Comparison of ENCODE assay signal across 8 cellular contexts in the genomic region with DNA sequence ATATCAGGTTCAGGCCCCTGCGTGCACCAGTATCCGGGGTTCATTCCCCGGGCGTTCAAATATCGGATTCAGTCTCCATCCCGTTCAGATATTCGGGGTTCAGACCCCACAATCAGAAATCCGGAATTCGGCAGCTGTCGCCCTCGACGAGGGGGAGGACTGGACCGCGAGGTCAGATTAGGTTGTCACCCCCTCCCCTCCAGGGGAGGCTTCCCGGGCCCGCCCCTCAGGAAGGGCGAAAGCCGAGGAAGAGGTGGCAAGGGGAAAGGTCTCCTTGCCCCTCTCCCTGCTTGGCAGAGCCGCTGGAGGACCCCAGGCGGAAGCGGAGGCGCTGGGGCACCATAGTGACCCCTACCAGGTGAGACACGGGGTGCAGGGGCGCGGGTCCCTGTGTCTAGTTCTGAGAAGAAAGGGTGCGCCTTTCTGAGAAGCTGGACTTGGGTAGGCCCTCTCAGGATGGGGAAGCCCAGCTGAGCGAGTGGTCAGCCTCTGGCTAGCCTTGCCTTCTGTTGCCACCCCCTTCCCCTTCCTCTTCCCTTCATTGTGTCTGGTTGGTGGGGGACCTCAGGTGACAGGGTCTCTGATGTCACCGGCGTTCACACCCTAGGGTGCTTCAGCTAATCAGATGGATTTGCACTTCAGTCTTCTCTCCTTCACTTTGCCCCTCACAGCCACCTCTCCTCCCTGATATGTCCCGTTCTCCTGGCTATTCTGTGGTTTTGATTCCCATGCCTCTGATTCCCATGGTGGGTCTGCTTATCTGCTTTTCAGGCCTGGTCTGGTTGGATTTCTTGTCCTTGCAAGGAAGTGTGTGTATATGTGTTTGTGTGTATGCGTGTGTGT. TPM values are rescaled to one million over a fixed set of nuclear protein-coding genes. Genes with fewer than 3 reads are reported as not detected.
DNase-seq lines count a peak whose midpoint lies in the region; ATAC-seq, FAIRE-seq and TF ChIP-seq lines count a peak whose summit lies in the region.

No MANE protein-coding gene starts in this region.

- no peak for ATAC-seq in GM21717 (IDR thresholded peaks at IDR 0.05; ENCODE audit: unreplicated experiment)

- no peak for FAIRE-seq in D721Med (lab: Jason Lieb, UNC)

- peak overlapping the region; percentile 91 for H3K4me3 ChIP-seq in Jurkat, Clone E6-1 (ENCODE audit: low read length)
- H3K4me3 ChIP-seq in astrocyte of the cerebellum (ENCODE audit: low read depth, low read length), result peak overlapping the region; percentile 81
- H3K4me3 ChIP-seq in skin epidermis, result peak overlapping the region; percentile 62 to 95 (median 83)

- in situ Hi-C loops in astrocyte of the cerebellum (cut with HindIII; ENCODE audit: low sequenced_read_pairs), result no loop called here

- no peak for TF ChIP-seq CTCF in D721Med (IDR thresholded peaks at IDR 0.05; ENCODE audit: insufficient read depth, missing control alignments)
- TF ChIP-seq CTCF in astrocyte of the cerebellum (IDR thresholded peaks at IDR 0.05; ENCODE audit: low read depth, low read length, missing control alignments), result no peak

- DNase-seq in D721Med (ENCODE audit: insufficient read length, low spot score) (peak; percentile 24), astrocyte of the cerebellum (ENCODE audit: low read depth) (no peak), iPS-NIHi11 (ENCODE audit: low spot score) (peak; percentile 63), putamen (ENCODE audit: low spot score) (no peak), ureter (ENCODE audit: low spot score) (no peak)
- no peak for DNase-seq in Jurkat, Clone E6-1 (ENCODE audit: low read depth, low spot score)

- peak overlapping the region; percentile 15 to 98 (median 93) for H3K27ac ChIP-seq in skin epidermis

RNA-seq across cellular contexts. Expression of a gene that starts 0.8 kb away (rescaled TPM):
- polyA plus RNA-seq in Jurkat, Clone E6-1 (2012; ENCODE audit: insufficient read depth, insufficient read length), result 33.2 TPM
- 45.1 TPM for total RNA-seq in ureter

RNA-seq across cellular contexts. Expression of a gene that starts 12.6 kb away (rescaled TPM):
- polyA plus RNA-seq in Jurkat, Clone E6-1 (2012; ENCODE audit: insufficient read depth, insufficient read length), result 159 TPM
- total RNA-seq in ureter, result 131 TPM

RNA-seq across cellular contexts. Expression of a gene that starts 20.9 kb away (rescaled TPM):
- 80.4 TPM for polyA plus RNA-seq in Jurkat, Clone E6-1 (2012; ENCODE audit: insufficient read depth, insufficient read length)
- total RNA-seq in ureter, result 11.2 TPM

RNA-seq across cellular contexts. Expression of a gene that starts 21.5 kb away (rescaled TPM):
- 128 TPM for polyA plus RNA-seq in Jurkat, Clone E6-1 (2012; ENCODE audit: insufficient read depth, insufficient read length)
- total RNA-seq in ureter, result 88.5 TPM

RNA-seq across cellular contexts. Expression of a gene that starts 36.3 kb away (rescaled TPM):
- polyA plus RNA-seq in Jurkat, Clone E6-1 (2012; ENCODE audit: insufficient read depth, insufficient read length), result 20.6 TPM
- 3.1 TPM for total RNA-seq in ureter

Comparison
In these comparisons a context has a peak if more than half of its experiments do, and no peak if none do; other contexts are left out.
1. DNase-seq: peak in D721Med (single experiment) and iPS-NIHi11 (single experiment); none in Jurkat, Clone E6-1 (single experiment), astrocyte of the cerebellum (single experiment), putamen (single experiment) and ureter (single experiment).
2. Peak in every context shown above with its lines, with median percentiles within 50 percentile points of each other: H3K4me3 ChIP-seq.